In the genomic region with DNA sequence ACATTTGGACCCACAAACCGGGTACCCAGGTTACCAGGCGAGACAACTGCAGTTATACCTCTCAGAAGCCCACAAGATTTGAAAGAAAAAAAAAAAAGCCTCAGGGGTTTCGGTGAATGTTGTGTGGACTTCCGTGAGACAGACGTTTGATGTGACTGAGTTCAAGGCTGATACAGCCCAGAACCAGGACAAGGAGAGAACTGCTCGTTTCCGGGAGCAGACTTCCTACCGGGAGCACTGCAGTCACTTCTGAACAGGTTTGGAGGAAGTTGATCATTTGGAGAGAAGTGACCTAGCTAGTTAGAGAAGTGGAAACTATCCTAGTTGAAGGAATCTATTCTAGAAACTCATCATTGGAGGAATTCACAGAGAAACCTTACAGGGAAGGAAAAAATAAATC, we compare ENCODE assay signal across 8 cellular contexts. TPM values are rescaled to one million over a fixed set of nuclear protein-coding genes. Genes with fewer than 3 reads are reported as not detected.
A peak's percentile ranks its signal among the peaks of the same experiment; 100 is the strongest.
DNase-seq lines count a peak whose midpoint lies in the region; ATAC-seq and TF ChIP-seq lines count a peak whose summit lies in the region.

No MANE protein-coding gene starts in this region.

- H3K4me1 Mint-ChIP-seq in Calu3 (ENCODE audit: low read depth, unreplicated experiment) = peaks cover 62% of the 10 kb centered on the region
- peaks cover 71 to 74% of the 10 kb centered on the region in 2 donors for H3K4me1 Mint-ChIP-seq in effector memory CD8-positive, alpha-beta T cell (ENCODE audit: low read depth in 2 of 2)

- H3K27me3 Mint-ChIP-seq in Calu3 (ENCODE audit: unreplicated experiment) = no peaks in the 10 kb centered on the region
- H3K27me3 Mint-ChIP-seq in effector memory CD8-positive, alpha-beta T cell = no peaks in the 10 kb centered on the region

- H3K27ac ChIP-seq in OCI-LY7 (ENCODE audit: low read depth, low read length, poor library complexity, severe bottlenecking) (peak overlapping the region; percentile 68), substantia nigra (ENCODE audit: low read depth, low read length, poor library complexity, severe bottlenecking) (no peak overlapping the region)

- no peaks in the 10 kb centered on the region for H3K9me2 ChIP-seq in OCI-LY7 (ENCODE audit: insufficient read depth, low read length)

- H4K20me1 ChIP-seq in OCI-LY7 (ENCODE audit: insufficient read depth, low read length) = peaks cover 13% of the 10 kb centered on the region; the same call in 1 of the 2 replicates

- peak overlapping the region; percentile 95 for H3K4me2 ChIP-seq in OCI-LY7 (ENCODE audit: low read length)

- peaks cover 37% of the 10 kb centered on the region for H3K79me2 ChIP-seq in OCI-LY7 (ENCODE audit: insufficient read depth, low read depth, low read length)

- no peaks in the 10 kb centered on the region for H3K9me3 Mint-ChIP-seq in Calu3 (ENCODE audit: low read depth, unreplicated experiment)
- no peaks in the 10 kb centered on the region for H3K9me3 Mint-ChIP-seq in effector memory CD8-positive, alpha-beta T cell

- H2AFZ ChIP-seq in OCI-LY7 (ENCODE audit: low read length) = peak overlapping the region; percentile 89; the same call in 1 of the 2 replicates

- intact Hi-C loops in Calu3 (cut with micrococcal nuclease; ENCODE audit: unreplicated experiment) (loop anchor here (2.0 to 5.0 kb wide), 2 partner anchors 36 to 146 kb away; no protein-coding TSS in a partner anchor), OCI-LY7 (cut with micrococcal nuclease; ENCODE audit: unreplicated experiment) (loop anchor here (2.0 to 5.0 kb wide), 3 partner anchors 28 to 74 kb away; partner anchors contain the start of gene CMTM3)

- H3K4me3 Mint-ChIP-seq in Calu3 (ENCODE audit: low read depth, unreplicated experiment) = peak overlapping the region; percentile 92
- H3K4me3 Mint-ChIP-seq in effector memory CD8-positive, alpha-beta T cell = peak overlapping the region; percentile 90 to 97

- peak overlapping the region; percentile 96 for H3K27ac Mint-ChIP-seq in Calu3 (ENCODE audit: unreplicated experiment)
- H3K27ac Mint-ChIP-seq in effector memory CD8-positive, alpha-beta T cell = peak overlapping the region; percentile 93 to 98

- DNase-seq in Calu3 (peak; percentile 30), OCI-LY7 (ENCODE audit: low spot score) (peak; percentile 29), pons (ENCODE audit: low spot score) (peak; percentile 24), substantia nigra (lab: John Stamatoyannopoulos, UW) (no peak), NCI-H446 treated with DMSO at 0.1 percent for 48 hours (lab: John Stamatoyannopoulos, UW) (no peak), OCI-M2 (lab: John Stamatoyannopoulos, UW; ENCODE audit: unreplicated experiment) (no peak)
- DNase-seq in effector memory CD8-positive, alpha-beta T cell = no peak

- CTCF ChIA-PET in Calu3 (lab: Charles Lee) (interaction anchor here (1.1 to 3.9 kb wide), 2 partner anchors 31 to 146 kb away, joined by 4 to 20 read pairs; no protein-coding TSS in a partner anchor), OCI-LY7 (lab: Charles Lee; ENCODE audit: unreplicated experiment) (interaction anchor here (1.5 kb wide), 1 partner anchor 14 kb away, joined by 3 read pairs; no protein-coding TSS in a partner anchor)

- ATAC-seq in effector memory CD8-positive, alpha-beta T cell (replicated peaks) = peak; percentile 12
- no peak for ATAC-seq in HG03457 (IDR thresholded peaks at IDR 0.05; ENCODE audit: unreplicated experiment)

- BruUV-seq in Calu3 (replicated peaks; lab: Mats Ljungman, UMichigan) (no TSS peak), OCI-LY7 (replicated peaks; lab: Mats Ljungman, UMichigan) (no TSS peak)

- H3K4me1 ChIP-seq in OCI-LY7 (ENCODE audit: insufficient read depth, low read length, poor library complexity, severe bottlenecking) = peaks cover 70% of the 10 kb centered on the region

- peak overlapping the region; percentile 75 for H3K4me3 ChIP-seq in OCI-LY7 (ENCODE audit: low read depth, low read length, poor library complexity, severe bottlenecking)

- TF ChIP-seq CTCF in Calu3 (IDR thresholded peaks at IDR 0.05; ENCODE audit: unreplicated experiment) (no peak), OCI-LY7 (conservative IDR thresholded peaks at IDR 0.05; ENCODE audit: low read length) (no peak)

- H3K36me3 Mint-ChIP-seq in Calu3 (ENCODE audit: insufficient read depth, unreplicated experiment) = peaks cover 82% of the 10 kb centered on the region
- peaks cover 37% of the 10 kb centered on the region for H3K36me3 Mint-ChIP-seq in effector memory CD8-positive, alpha-beta T cell (ENCODE audit: insufficient read depth)

- POLR2A ChIA-PET in OCI-LY7 (lab: Charles Lee) = interaction anchor here (1.2 to 3.8 kb wide), 7 partner anchors 9 to 145 kb away, joined by 3 to 23 read pairs (median 6); no protein-coding TSS in a partner anchor

- H3K9me3 ChIP-seq in OCI-LY7 (ENCODE audit: low read length) = no peaks in the 10 kb centered on the region

- H3K36me3 ChIP-seq in OCI-LY7 (ENCODE audit: insufficient read depth, low read length) = peaks cover 42% of the 10 kb centered on the region

RNA-seq across cellular contexts. Expression of gene CKLF, which starts 0.8 kb away (rescaled TPM):
- total RNA-seq in Calu3 (2022) = 217 and 293 TPM in 2 replicates
- 56.6 and 58.3 TPM in 2 replicates for total RNA-seq in OCI-LY7 (2014; rRNA removed; shearing (Covaris generic))
- total RNA-seq in OCI-LY7 (2022) = 98.7 and 109 TPM in 2 replicates

RNA-seq across cellular contexts. Expression of gene TK2, which starts 3.3 kb away (rescaled TPM):
- 53.2 and 56.6 TPM in 2 replicates for total RNA-seq in Calu3 (2022)
- 0.06 and 0.08 TPM in 2 replicates for total RNA-seq in OCI-LY7 (2014; rRNA removed; shearing (Covaris generic))
- 1.9 and 2.4 TPM in 2 replicates for total RNA-seq in OCI-LY7 (2022)

RNA-seq across cellular contexts. Expression of gene CMTM1, which starts 13.0 kb away (rescaled TPM):
- total RNA-seq in Calu3 (2022) (48.4 and 72.1 TPM in 2 replicates), OCI-LY7 (2022) (10.6 and 10.7 TPM in 2 replicates)
- 3.8 and 8.5 TPM in 2 replicates for total RNA-seq in OCI-LY7 (2014; rRNA removed; shearing (Covaris generic))

RNA-seq across cellular contexts. Expression of gene CMTM2, which starts 26.0 kb away (rescaled TPM):
- 0.92 and 0.95 TPM in 2 replicates for total RNA-seq in Calu3 (2022)
- 0.19 TPM in 1 of 2 replicates, not detected in the other for total RNA-seq in OCI-LY7 (2014; rRNA removed; shearing (Covaris generic))
- total RNA-seq in OCI-LY7 (2022) = 0.91 TPM in 1 of 2 replicates, not detected in the other

RNA-seq across cellular contexts. Expression of gene CMTM3, which starts 51.3 kb away (rescaled TPM):
- total RNA-seq in Calu3 (2022) = 18.4 and 33.6 TPM in 2 replicates
- total RNA-seq in OCI-LY7 (2014; rRNA removed; shearing (Covaris generic)) = 5.0 and 5.3 TPM in 2 replicates
- 27.5 and 30.4 TPM in 2 replicates for total RNA-seq in OCI-LY7 (2022)

Comparison
In these comparisons a context has a peak if more than half of its experiments do, and no peak if none do; other contexts are left out.
1. DNase-seq: peak in Calu3 (single experiment), OCI-LY7 (single experiment) and pons (single experiment); none in effector memory CD8-positive, alpha-beta T cell (0 of 3), substantia nigra (0 of 49), NCI-H446 treated with DMSO at 0.1 percent for 48 hours (single experiment) and OCI-M2 (single experiment).
2. RNA of gene TK2, which starts 3.3 kb away (total RNA-seq): 53.2 to 56.6 TPM in Calu3; 0.06 to 2.4 TPM in OCI-LY7; every median in the first group is over 10 times any median in the second.